In genomic region chr12:117101953-117102833, GRCh38 we compare ENCODE assay signal across 1 cellular context.
A peak's percentile ranks its signal among the peaks of the same experiment; 100 is the strongest.
TF ChIP-seq lines count a peak whose summit lies in the region.

No MANE protein-coding gene starts in this region.

TF ChIP-seq in HepG2, 621 proteins besides CTCF, POLR2A, EP300 and RAD21:
- no peak for TF ChIP-seq KLF11 (CRISPR knock-in tag; IDR thresholded peaks at IDR 0.05)
- no peak for TF ChIP-seq FOXA1 (IDR thresholded peaks at IDR 0.05)
- peak; percentile 10; the same call in 1 of the 2 replicates for TF ChIP-seq FOXA1 (CRISPR knock-in tag; IDR thresholded peaks at IDR 0.05)
- 0 out of 2 replicates have a peak, but pooled peaks have one; percentile 16 for TF ChIP-seq FOXA3 (CRISPR knock-in tag; IDR thresholded peaks at IDR 0.05)
- TF ChIP-seq E2F1 (CRISPR knock-in tag; IDR thresholded peaks at IDR 0.05), result no peak
- peak; percentile 16; the same call in 1 of the 2 replicates for TF ChIP-seq ZNF24 (IDR thresholded peaks at IDR 0.05)
